ENCODE assay signal across 8 cellular contexts in genomic region chr2:219207884-219208740, GRCh38. TPM values are rescaled to one million over a fixed set of nuclear protein-coding genes. Genes with fewer than 3 reads are reported as not detected.
DNase-seq lines count a peak whose midpoint lies in the region; ATAC-seq, FAIRE-seq and TF ChIP-seq lines count a peak whose summit lies in the region.

No MANE protein-coding gene starts in this region.

- in situ Hi-C loops in HAP-1 (cut with MboI; ENCODE audit: low sequenced_read_pairs) = no loop called here

- FAIRE-seq in kidney (lab: Jason Lieb, UNC) = no peak

- CTCF ChIA-PET in activated naive CD4-positive, alpha-beta T cell treated with anti-CD3 and anti-CD28 coated beads, Interleukin-2, amount 10 ng/mL, durations not matched to agents 7 days and 5 days (lab: Charles Lee) = interaction anchor here (0.7 to 6.8 kb wide), 8 partner anchors 15 to 92 kb away, joined by 3 to 70 read pairs (median 4); partner anchors contain the start of genes NHEJ1 and SLC23A3

- H3K4me3 Mint-ChIP-seq in activated naive CD4-positive, alpha-beta T cell treated with anti-CD3 and anti-CD28 coated beads, Interleukin-2, amount 10 ng/mL, durations not matched to agents 7 days and 5 days = peak overlapping the region; percentile 87
- H3K4me3 Mint-ChIP-seq in activated T-helper 17 cell treated with anti-CD3 and anti-CD28 coated beads, Interleukin-2, amount 50 U/mL, for 72 hours = peak overlapping the region; percentile 97
- H3K4me3 Mint-ChIP-seq in type B pancreatic cell = peak overlapping the region; percentile 97

- peak overlapping the region in 1 of 2 donors; percentile 89 for H3K4me3 ChIP-seq in kidney (ENCODE audit: low read length in 2 of 2)
- no peak overlapping the region for H3K4me3 ChIP-seq in HAP-1

- H3K4me1 ChIP-seq in kidney (ENCODE audit: control insufficient read depth in 1 of 2, insufficient read depth in 1 of 2, low read depth in 1 of 2, low read length in 2 of 2) (peaks cover 8 to 14% of the 10 kb centered on the region in 2 donors), HAP-1 (peaks cover 11% of the 10 kb centered on the region)

- H3K36me3 Mint-ChIP-seq in activated naive CD4-positive, alpha-beta T cell treated with anti-CD3 and anti-CD28 coated beads, Interleukin-2, amount 10 ng/mL, durations not matched to agents 7 days and 5 days = peaks cover 34% of the 10 kb centered on the region
- peaks cover 59% of the 10 kb centered on the region for H3K36me3 Mint-ChIP-seq in activated T-helper 17 cell treated with anti-CD3 and anti-CD28 coated beads, Interleukin-2, amount 50 U/mL, for 72 hours (ENCODE audit: low read depth)
- no peaks in the 10 kb centered on the region for H3K36me3 Mint-ChIP-seq in type B pancreatic cell

- H3K27me3 ChIP-seq in HAP-1 (ENCODE audit: low read depth) = no peaks in the 10 kb centered on the region

- peaks cover 66% of the 10 kb centered on the region for H3K4me1 Mint-ChIP-seq in activated naive CD4-positive, alpha-beta T cell treated with anti-CD3 and anti-CD28 coated beads, Interleukin-2, amount 10 ng/mL, durations not matched to agents 7 days and 5 days
- peaks cover 10% of the 10 kb centered on the region for H3K4me1 Mint-ChIP-seq in activated T-helper 17 cell treated with anti-CD3 and anti-CD28 coated beads, Interleukin-2, amount 50 U/mL, for 72 hours
- peaks cover 18% of the 10 kb centered on the region for H3K4me1 Mint-ChIP-seq in type B pancreatic cell (ENCODE audit: unreplicated experiment)

- peaks cover 2% of the 10 kb centered on the region for H3K9me3 Mint-ChIP-seq in activated naive CD4-positive, alpha-beta T cell treated with anti-CD3 and anti-CD28 coated beads, Interleukin-2, amount 10 ng/mL, durations not matched to agents 7 days and 5 days
- no peaks in the 10 kb centered on the region for H3K9me3 Mint-ChIP-seq in activated T-helper 17 cell treated with anti-CD3 and anti-CD28 coated beads, Interleukin-2, amount 50 U/mL, for 72 hours
- no peaks in the 10 kb centered on the region for H3K9me3 Mint-ChIP-seq in type B pancreatic cell

- no peak for TF ChIP-seq CTCF in kidney (IDR thresholded peaks at IDR 0.05; ENCODE audit: borderline replicate concordance, extremely low read depth, insufficient read depth)
- no peak for TF ChIP-seq CTCF in type B pancreatic cell (conservative IDR thresholded peaks at IDR 0.05)

- H3K27ac Mint-ChIP-seq in activated naive CD4-positive, alpha-beta T cell treated with anti-CD3 and anti-CD28 coated beads, Interleukin-2, amount 10 ng/mL, durations not matched to agents 7 days and 5 days = peak overlapping the region; percentile 98
- peak overlapping the region; percentile 75 for H3K27ac Mint-ChIP-seq in activated T-helper 17 cell treated with anti-CD3 and anti-CD28 coated beads, Interleukin-2, amount 50 U/mL, for 72 hours
- H3K27ac Mint-ChIP-seq in type B pancreatic cell = peak overlapping the region; percentile 98

- H3K9me3 ChIP-seq in kidney (ENCODE audit: control insufficient read depth in 1 of 2, low read length in 2 of 2) = no peaks in the 10 kb centered on the region
- H3K9me3 ChIP-seq in HAP-1 = 0 out of 2 replicates have a peak, but pooled peaks cover 2% of the 10 kb centered on the region

- intact Hi-C loops in kidney (cut with DNase I) = no loop called here

- DNase-seq in activated naive CD4-positive, alpha-beta T cell treated with anti-CD3 and anti-CD28 coated beads, Interleukin-2, amount 10 ng/mL, durations not matched to agents 7 days and 5 days = no peak
- no peak for DNase-seq in activated naive CD4-positive, alpha-beta T cell treated with Interleukin-2 at 50 U/mL for 16 hours
- DNase-seq in kidney (peak; percentile 79), type B pancreatic cell (ENCODE audit: extremely low spot score, unreplicated experiment) (no peak), HAP-1 (ENCODE audit: low spot score in 2 of 2) (no peak)

- ATAC-seq in activated T-helper 17 cell treated with anti-CD3 and anti-CD28 coated beads, Interleukin-2, amount 50 U/mL, for 72 hours (replicated peaks) = no peak
- ATAC-seq in GM21529 (IDR thresholded peaks at IDR 0.05; ENCODE audit: unreplicated experiment) (no peak), HG03520 (IDR thresholded peaks at IDR 0.05; ENCODE audit: unreplicated experiment) (no peak)

- H3K27ac ChIP-seq in kidney (ENCODE audit: low read depth in 2 of 2, low read length in 2 of 2) = peak overlapping the region in 1 of 2 donors; percentile 97

- H3K27me3 Mint-ChIP-seq in activated naive CD4-positive, alpha-beta T cell treated with anti-CD3 and anti-CD28 coated beads, Interleukin-2, amount 10 ng/mL, durations not matched to agents 7 days and 5 days = no peaks in the 10 kb centered on the region
- H3K27me3 Mint-ChIP-seq in activated T-helper 17 cell treated with anti-CD3 and anti-CD28 coated beads, Interleukin-2, amount 50 U/mL, for 72 hours = no peaks in the 10 kb centered on the region
- peaks cover 8% of the 10 kb centered on the region for H3K27me3 Mint-ChIP-seq in type B pancreatic cell

- H3K9ac ChIP-seq in kidney (ENCODE audit: low read length in 2 of 2) = peak overlapping the region in 1 of 2 donors; percentile 57

- H3K36me3 ChIP-seq in kidney (ENCODE audit: control insufficient read depth in 1 of 2, insufficient read depth in 2 of 2, low read length in 2 of 2) (peaks cover 14 to 19% of the 10 kb centered on the region in 2 donors), HAP-1 (replicated peaks) (peaks cover 8% of the 10 kb centered on the region; the same call in 1 of the 2 replicates)

RNA-seq across cellular contexts. Expression of gene ZFAND2B, which starts 1.5 kb away (rescaled TPM):
- total RNA-seq in activated T-helper 17 cell treated with anti-CD3 and anti-CD28 coated beads, Interleukin-2, amount 50 U/mL, for 72 hours = 10 to 100 TPM; 27.9 to 29.8 TPM
- total RNA-seq in kidney = 44.8 TPM
- polyA plus RNA-seq in kidney (ENCODE audit: insufficient read depth, low read depth, low replicate concordance) = 72.6 TPM
- total RNA-seq in type B pancreatic cell (ENCODE audit: low replicate concordance) = 25.9 and 28.2 TPM in 2 replicates

RNA-seq across cellular contexts. Expression of gene ABCB6, which starts 10.6 kb away (rescaled TPM):
- total RNA-seq in activated T-helper 17 cell treated with anti-CD3 and anti-CD28 coated beads, Interleukin-2, amount 50 U/mL, for 72 hours = 10 to 100 TPM; 29.7 to 94.1 TPM
- 17.8 TPM for total RNA-seq in kidney
- 53.6 TPM for polyA plus RNA-seq in kidney (ENCODE audit: insufficient read depth, low read depth, low replicate concordance)
- total RNA-seq in type B pancreatic cell (ENCODE audit: low replicate concordance) = 40.4 and 70.7 TPM in 2 replicates

RNA-seq across cellular contexts. Expression of gene ATG9A, which starts 21.3 kb away (rescaled TPM):
- 10 to 100 TPM; 46.6 to 81.3 TPM for total RNA-seq in activated T-helper 17 cell treated with anti-CD3 and anti-CD28 coated beads, Interleukin-2, amount 50 U/mL, for 72 hours
- total RNA-seq in kidney (41.5 TPM), type B pancreatic cell (ENCODE audit: low replicate concordance) (46.4 and 52.9 TPM in 2 replicates)
- 24.0 TPM for polyA plus RNA-seq in kidney (ENCODE audit: insufficient read depth, low read depth, low replicate concordance)

RNA-seq across cellular contexts. Expression of gene ANKZF1, which starts 21.5 kb away (rescaled TPM):
- 100 to 1,000 TPM; 109 to 367 TPM for total RNA-seq in activated T-helper 17 cell treated with anti-CD3 and anti-CD28 coated beads, Interleukin-2, amount 50 U/mL, for 72 hours
- 48.9 TPM for total RNA-seq in kidney
- 26.6 TPM for polyA plus RNA-seq in kidney (ENCODE audit: insufficient read depth, low read depth, low replicate concordance)
- total RNA-seq in type B pancreatic cell (ENCODE audit: low replicate concordance) = 58.7 and 58.8 TPM in 2 replicates

RNA-seq across cellular contexts. Expression of gene RETREG2, which starts 30.0 kb away (rescaled TPM):
- 100 to 1,000 TPM; 104 to 148 TPM for total RNA-seq in activated T-helper 17 cell treated with anti-CD3 and anti-CD28 coated beads, Interleukin-2, amount 50 U/mL, for 72 hours
- total RNA-seq in kidney = 106 TPM
- 112 TPM for polyA plus RNA-seq in kidney (ENCODE audit: insufficient read depth, low read depth, low replicate concordance)
- 86.2 and 88.7 TPM in 2 replicates for total RNA-seq in type B pancreatic cell (ENCODE audit: low replicate concordance)
